In genomic region chr5:79011869-79012268, GRCh38 we compare ENCODE assay signal across 25 cellular contexts. TPM values are rescaled to one million over a fixed set of nuclear protein-coding genes. Genes with fewer than 3 reads are reported as not detected.
"Had no signal": no experiment of that assay in that cellular context is flagged by ENCODE, and none has a peak within 500 bp of the region (broad histone marks: within the 10 kb centered on the region; RNA-seq: fewer than 3 reads in every experiment).

No MANE protein-coding gene starts in this region.

- H3K4me2 ChIP-seq: hepatocyte had no signal

- H3K4me3 ChIP-seq: coronary artery, dorsolateral prefrontal cortex, esophagus muscularis mucosa, gastroesophageal sphincter, heart left ventricle, hepatocyte, left ventricle myocardium inferior, lower lobe of right lung, mucosa of descending colon had no signal

- H3K79me2 ChIP-seq: hepatocyte had no signal

- ATAC-seq: foreskin keratinocyte, gastroesophageal sphincter, heart left ventricle, left colon, lower lobe of right lung, mucosa of descending colon had no signal

- H3K9me3 ChIP-seq: left ventricle myocardium inferior, lower lobe of right lung had no signal

- H3K27me3 ChIP-seq: dorsolateral prefrontal cortex, esophagus muscularis mucosa, gastroesophageal sphincter, heart left ventricle, hepatocyte had no signal

- FAIRE-seq: colon, endothelial cell of umbilical vein, frontal cortex, kidney had no signal

- H3K4me1 ChIP-seq: esophagus muscularis mucosa, foreskin keratinocyte, gastroesophageal sphincter, heart left ventricle, left ventricle myocardium inferior, lower lobe of right lung had no signal

- H3K27ac ChIP-seq: coronary artery, dorsolateral prefrontal cortex, esophagus muscularis mucosa, foreskin keratinocyte, gastroesophageal sphincter, heart left ventricle, hepatocyte, left ventricle myocardium inferior, lower lobe of right lung had no signal

- H2AFZ ChIP-seq: hepatocyte had no signal

- H3K36me3 ChIP-seq: esophagus muscularis mucosa, gastroesophageal sphincter, heart left ventricle, left ventricle myocardium inferior, lower lobe of right lung had no signal

- DNase-seq: dermis blood vessel endothelial cell; dorsolateral prefrontal cortex; effector CD4-positive, alpha-beta T cell; effector memory CD4-positive, alpha-beta T cell; foreskin keratinocyte; heart left ventricle; hypothalamus; immature natural killer cell; islet precursor cell; kidney; kidney glomerular epithelial cell; left colon; left ventricle myocardium inferior; lower lobe of right lung; mesenchymal stem cell; mucosa of descending colon; naive B cell had no signal

RNA-seq across cellular contexts. Expression of gene DMGDH, which starts 57.6 kb away (rescaled TPM):
- total RNA-seq: endothelial cell of umbilical vein had no signal
- polyA plus RNA-seq: foreskin keratinocyte had no signal

RNA-seq across cellular contexts. Expression of gene BHMT2, which starts 57.7 kb away (rescaled TPM):
- total RNA-seq: hepatocyte, mesothelial cell of epicardium had no signal
- polyA plus RNA-seq: hepatocyte, immature natural killer cell had no signal
